In the genomic region with DNA sequence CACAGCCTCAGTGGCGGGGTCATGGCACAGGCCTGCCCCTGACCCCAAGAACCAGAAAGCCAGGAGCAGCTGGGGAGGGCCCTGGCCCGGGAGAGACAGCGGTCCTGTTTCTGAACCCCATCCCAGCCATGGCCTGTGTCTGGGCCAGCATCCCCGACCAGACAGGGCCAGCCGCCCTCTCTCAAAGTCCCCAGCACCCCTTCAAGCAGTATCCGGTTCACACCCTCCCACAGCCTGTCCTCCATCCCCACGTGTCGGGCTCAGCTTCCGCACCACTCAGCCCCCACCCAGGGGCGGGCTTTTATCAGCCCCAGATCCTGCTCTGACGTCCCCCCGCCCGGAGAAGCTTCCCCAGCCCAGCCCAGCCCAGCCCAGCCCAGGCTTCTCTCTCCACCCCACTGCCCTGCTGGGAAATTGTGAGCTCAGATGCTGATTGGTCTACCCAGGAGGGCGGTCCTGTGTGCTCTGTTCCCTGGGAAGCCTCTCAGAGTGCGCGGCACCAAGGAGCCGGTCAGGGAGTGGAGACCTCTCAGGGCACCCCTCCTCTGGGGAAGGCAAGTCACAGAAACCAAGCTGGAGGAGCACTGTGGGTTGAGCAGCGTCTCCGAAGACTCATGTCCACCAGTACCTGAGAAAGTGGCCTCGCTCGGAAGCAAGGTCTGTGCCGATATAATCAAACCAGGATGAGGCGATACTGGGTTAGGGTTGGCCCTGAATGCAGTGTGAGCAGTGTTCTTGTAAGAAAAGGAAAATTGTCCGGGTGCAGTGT, we compare ENCODE assay signal across 8 cellular contexts. TPM values are rescaled to one million over a fixed set of nuclear protein-coding genes. Genes with fewer than 3 reads are reported as not detected.
A peak's percentile ranks its signal among the peaks of the same experiment; 100 is the strongest.
DNase-seq lines count a peak whose midpoint lies in the region; ATAC-seq and TF ChIP-seq lines count a peak whose summit lies in the region.

No MANE protein-coding gene starts in this region.

- H3K27ac ChIP-seq in CD4-positive, alpha-beta T cell (ENCODE audit: low read depth, low read length): peak overlapping the region; percentile 79
- peak overlapping the region; percentile 85 for H3K27ac ChIP-seq in naive thymus-derived CD4-positive, alpha-beta T cell (ENCODE audit: low read depth, low read length)

- H3K27me3 ChIP-seq in CD4-positive, alpha-beta T cell (ENCODE audit: control insufficient read depth, insufficient read depth, low read length): no peaks in the 10 kb centered on the region
- no peaks in the 10 kb centered on the region for H3K27me3 ChIP-seq in naive thymus-derived CD4-positive, alpha-beta T cell (ENCODE audit: control insufficient read depth in 2 of 2, insufficient read depth in 2 of 2, low read length in 2 of 2)

- no peaks in the 10 kb centered on the region for H3K36me3 ChIP-seq in naive thymus-derived CD4-positive, alpha-beta T cell (ENCODE audit: control insufficient read depth in 2 of 3, insufficient read depth in 3 of 3, low read length in 3 of 3)

- DNase-seq in CD4-positive, alpha-beta T cell: peak; percentile 56 to 81 (median 73)
- peak; percentile 69 for DNase-seq in HFFc6
- DNase-seq in activated T-helper 2 cell treated with anti-CD3 and anti-CD28 coated beads, Interferon-gamma antibody, Interleukin-2, Interleukin-4, amounts not matched to agents 10 μg/mL and 5 μg/mL and 100 μg/mL, durations not matched to agents 14 hours and 24 hours and 36 hours (ENCODE audit: low spot score): peak; percentile 86
- DNase-seq in fibroblast of peridontal ligament (ENCODE audit: extremely low read depth): peak; percentile 84
- peak; percentile 56 to 80 (median 79) for DNase-seq in naive thymus-derived CD4-positive, alpha-beta T cell
- DNase-seq in stimulated activated naive B cell treated with anti-CD40 and anti-IgM and Interleukin-4, amounts not matched to agents 10 μg/mL and 1 μg/mL and 100 μg/mL, for 72 hours: peak; percentile 68

- H3K4me1 Mint-ChIP-seq in CD4-positive, alpha-beta T cell (ENCODE audit: low read depth): peaks cover 13% of the 10 kb centered on the region
- H3K4me1 Mint-ChIP-seq in HFFc6 (ENCODE audit: low read depth): peaks cover 10% of the 10 kb centered on the region
- peaks cover 9% of the 10 kb centered on the region for H3K4me1 Mint-ChIP-seq in activated T-helper 2 cell treated with anti-CD3 and anti-CD28 coated beads, Interferon-gamma antibody, Interleukin-2, Interleukin-4, amounts not matched to agents 10 μg/mL and 5 μg/mL and 100 μg/mL, durations not matched to agents 14 hours and 24 hours and 36 hours (ENCODE audit: low read depth)
- H3K4me1 Mint-ChIP-seq in naive thymus-derived CD4-positive, alpha-beta T cell: peaks cover 13 to 24% (median 21%) of the 10 kb centered on the region in 7 donors
- H3K4me1 Mint-ChIP-seq in stimulated activated naive B cell treated with anti-CD40 and anti-IgM and Interleukin-4, amounts not matched to agents 10 μg/mL and 1 μg/mL and 100 μg/mL, for 72 hours: peaks cover 28 to 63% of the 10 kb centered on the region in 2 donors

- peaks cover 16 to 26% of the 10 kb centered on the region in 2 donors for H3K4me1 ChIP-seq in naive thymus-derived CD4-positive, alpha-beta T cell (ENCODE audit: control insufficient read depth in 2 of 2, insufficient read depth in 2 of 2, low read length in 2 of 2)

- intact Hi-C loops in CD4-positive, alpha-beta T cell (cut with DNase I, micrococcal nuclease): loop anchor here (5.0 to 10.0 kb wide), 6 partner anchors 33 to 646 kb away; a partner anchor contains a TSS
- intact Hi-C loops in activated T-helper 2 cell treated with anti-CD3 and anti-CD28 coated beads, Interferon-gamma antibody, Interleukin-2, Interleukin-4, amounts not matched to agents 10 μg/mL and 5 μg/mL and 100 μg/mL, durations not matched to agents 14 hours and 24 hours and 36 hours (cut with micrococcal nuclease): loop anchor here (1.0 to 2.0 kb wide), 2 partner anchors 102 to 183 kb away; no protein-coding TSS in a partner anchor
- intact Hi-C loops in naive thymus-derived CD4-positive, alpha-beta T cell (cut with micrococcal nuclease): loop anchor here (1.0 to 10.0 kb wide), 10 partner anchors 32 to 588 kb away; a partner anchor contains a TSS

- no peak for TF ChIP-seq CTCF in CD4-positive, alpha-beta T cell (IDR thresholded peaks at IDR 0.05)
- TF ChIP-seq CTCF in HFFc6 (IDR thresholded peaks at IDR 0.05): no peak

- no peaks in the 10 kb centered on the region for H3K27me3 Mint-ChIP-seq in CD4-positive, alpha-beta T cell
- H3K27me3 Mint-ChIP-seq in HFFc6 (ENCODE audit: insufficient read depth): no peaks in the 10 kb centered on the region; the same call in 1 of the 2 replicates
- no peaks in the 10 kb centered on the region for H3K27me3 Mint-ChIP-seq in activated T-helper 2 cell treated with anti-CD3 and anti-CD28 coated beads, Interferon-gamma antibody, Interleukin-2, Interleukin-4, amounts not matched to agents 10 μg/mL and 5 μg/mL and 100 μg/mL, durations not matched to agents 14 hours and 24 hours and 36 hours (ENCODE audit: low read depth)
- no peaks in the 10 kb centered on the region for H3K27me3 Mint-ChIP-seq in naive thymus-derived CD4-positive, alpha-beta T cell
- no peaks in the 10 kb centered on the region for H3K27me3 Mint-ChIP-seq in stimulated activated naive B cell treated with anti-CD40 and anti-IgM and Interleukin-4, amounts not matched to agents 10 μg/mL and 1 μg/mL and 100 μg/mL, for 72 hours

- no peaks in the 10 kb centered on the region for H3K9me3 ChIP-seq in CD4-positive, alpha-beta T cell (ENCODE audit: control insufficient read depth, low read length)
- H3K9me3 ChIP-seq in naive thymus-derived CD4-positive, alpha-beta T cell (ENCODE audit: control insufficient read depth in 2 of 3, low read length in 3 of 3): no peaks in the 10 kb centered on the region

- no peaks in the 10 kb centered on the region for H3K36me3 Mint-ChIP-seq in CD4-positive, alpha-beta T cell (ENCODE audit: low read depth)
- no peaks in the 10 kb centered on the region for H3K36me3 Mint-ChIP-seq in HFFc6 (ENCODE audit: low read depth)
- H3K36me3 Mint-ChIP-seq in activated T-helper 2 cell treated with anti-CD3 and anti-CD28 coated beads, Interferon-gamma antibody, Interleukin-2, Interleukin-4, amounts not matched to agents 10 μg/mL and 5 μg/mL and 100 μg/mL, durations not matched to agents 14 hours and 24 hours and 36 hours (ENCODE audit: low read depth): no peaks in the 10 kb centered on the region
- no peaks in the 10 kb centered on the region for H3K36me3 Mint-ChIP-seq in naive thymus-derived CD4-positive, alpha-beta T cell
- H3K36me3 Mint-ChIP-seq in stimulated activated naive B cell treated with anti-CD40 and anti-IgM and Interleukin-4, amounts not matched to agents 10 μg/mL and 1 μg/mL and 100 μg/mL, for 72 hours: no peaks in the 10 kb centered on the region

- POLR2A ChIA-PET in CD4-positive, alpha-beta T cell (lab: Charles Lee): interaction anchor here (0.7 to 2.9 kb wide), 14 partner anchors 28 to 386 kb away, joined by 3 to 15 read pairs (median 6); a partner anchor contains a TSS
- POLR2A ChIA-PET in naive thymus-derived CD4-positive, alpha-beta T cell (lab: Charles Lee): interaction anchor here (0.8 to 4.7 kb wide), 15 partner anchors 10 to 386 kb away, joined by 3 to 47 read pairs (median 4); a partner anchor contains a TSS

- H3K9me3 Mint-ChIP-seq in CD4-positive, alpha-beta T cell: no peaks in the 10 kb centered on the region
- no peaks in the 10 kb centered on the region for H3K9me3 Mint-ChIP-seq in HFFc6
- H3K9me3 Mint-ChIP-seq in activated T-helper 2 cell treated with anti-CD3 and anti-CD28 coated beads, Interferon-gamma antibody, Interleukin-2, Interleukin-4, amounts not matched to agents 10 μg/mL and 5 μg/mL and 100 μg/mL, durations not matched to agents 14 hours and 24 hours and 36 hours: no peaks in the 10 kb centered on the region
- no peaks in the 10 kb centered on the region for H3K9me3 Mint-ChIP-seq in naive thymus-derived CD4-positive, alpha-beta T cell
- H3K9me3 Mint-ChIP-seq in stimulated activated naive B cell treated with anti-CD40 and anti-IgM and Interleukin-4, amounts not matched to agents 10 μg/mL and 1 μg/mL and 100 μg/mL, for 72 hours: no peaks in the 10 kb centered on the region

- CTCF ChIA-PET in CD4-positive, alpha-beta T cell (lab: Charles Lee): no interaction called here
- CTCF ChIA-PET in naive thymus-derived CD4-positive, alpha-beta T cell (lab: Charles Lee): interaction anchor here (0.8 to 1.7 kb wide), 5 partner anchors 42 to 348 kb away, joined by 3 to 9 read pairs (median 3); no protein-coding TSS in a partner anchor

- peak overlapping the region; percentile 85 for H3K4me3 Mint-ChIP-seq in CD4-positive, alpha-beta T cell
- H3K4me3 Mint-ChIP-seq in HFFc6: peak overlapping the region; percentile 95
- H3K4me3 Mint-ChIP-seq in activated T-helper 2 cell treated with anti-CD3 and anti-CD28 coated beads, Interferon-gamma antibody, Interleukin-2, Interleukin-4, amounts not matched to agents 10 μg/mL and 5 μg/mL and 100 μg/mL, durations not matched to agents 14 hours and 24 hours and 36 hours (ENCODE audit: low read depth): peak overlapping the region; percentile 89
- H3K4me3 Mint-ChIP-seq in naive thymus-derived CD4-positive, alpha-beta T cell: peak overlapping the region; percentile 82 to 92 (median 85)
- H3K4me3 Mint-ChIP-seq in stimulated activated naive B cell treated with anti-CD40 and anti-IgM and Interleukin-4, amounts not matched to agents 10 μg/mL and 1 μg/mL and 100 μg/mL, for 72 hours: peak overlapping the region; percentile 86 to 88

- peak overlapping the region; percentile 86 for H3K27ac Mint-ChIP-seq in CD4-positive, alpha-beta T cell
- peak overlapping the region; percentile 89 for H3K27ac Mint-ChIP-seq in HFFc6
- H3K27ac Mint-ChIP-seq in activated T-helper 2 cell treated with anti-CD3 and anti-CD28 coated beads, Interferon-gamma antibody, Interleukin-2, Interleukin-4, amounts not matched to agents 10 μg/mL and 5 μg/mL and 100 μg/mL, durations not matched to agents 14 hours and 24 hours and 36 hours: peak overlapping the region; percentile 59
- peak overlapping the region; percentile 83 to 95 (median 93) for H3K27ac Mint-ChIP-seq in naive thymus-derived CD4-positive, alpha-beta T cell
- peak overlapping the region; percentile 94 for H3K27ac Mint-ChIP-seq in stimulated activated naive B cell treated with anti-CD40 and anti-IgM and Interleukin-4, amounts not matched to agents 10 μg/mL and 1 μg/mL and 100 μg/mL, for 72 hours

- peak overlapping the region; percentile 71 for H3K4me3 ChIP-seq in naive thymus-derived CD4-positive, alpha-beta T cell (ENCODE audit: low read length)

- peak; percentile 73 for ATAC-seq in CD4-positive, alpha-beta T cell (ENCODE audit: poor library complexity)
- peak; percentile 71 for ATAC-seq in naive thymus-derived CD4-positive, alpha-beta T cell
- peak; percentile 56 to 58 for ATAC-seq in stimulated activated naive B cell treated with anti-CD40 and anti-IgM and Interleukin-4, amounts not matched to agents 10 μg/mL and 1 μg/mL and 100 μg/mL, for 72 hours (replicated peaks)
- ATAC-seq in HG03571 (IDR thresholded peaks at IDR 0.05; ENCODE audit: unreplicated experiment): no peak

RNA-seq across cellular contexts. Expression of a gene that starts 4.7 kb away (rescaled TPM):
- total RNA-seq in CD4-positive, alpha-beta T cell: 10 to 100 TPM; 51.7 to 53.1 TPM
- total RNA-seq in HFFc6 (2021; fragmentation: NEBNext Ultra II Directional; extraction: Animal tissue kit (Norgen Biotek cat#: 25700)): 10 to 100 TPM; 75.3 to 97.4 (median 82.7) TPM
- 99.2 TPM for polyA plus RNA-seq in PFSK-1 (2012; ENCODE audit: insufficient read length, low read depth)
- 61.5 and 63.8 TPM in 2 replicates for total RNA-seq in activated T-helper 2 cell treated with anti-CD3 and anti-CD28 coated beads, Interferon-gamma antibody, Interleukin-2, Interleukin-4, amounts not matched to agents 10 μg/mL and 5 μg/mL and 100 μg/mL, durations not matched to agents 14 hours and 24 hours and 36 hours
- 10 to 100 TPM; 43.2 to 56.2 (median 48.8) TPM for total RNA-seq in naive thymus-derived CD4-positive, alpha-beta T cell
- 10 to 100 TPM; 55.9 to 77.0 TPM for polyA plus RNA-seq in naive thymus-derived CD4-positive, alpha-beta T cell

RNA-seq across cellular contexts. Expression of a gene that starts 28.9 kb away (rescaled TPM):
- total RNA-seq in CD4-positive, alpha-beta T cell: 100 to 1,000 TPM; 286 to 324 TPM
- total RNA-seq in HFFc6 (2021; fragmentation: NEBNext Ultra II Directional; extraction: Animal tissue kit (Norgen Biotek cat#: 25700)): 10 to 100 TPM; 63.7 to 76.6 (median 66.1) TPM
- 29.4 TPM for polyA plus RNA-seq in PFSK-1 (2012; ENCODE audit: insufficient read length, low read depth)
- 37.0 and 41.1 TPM in 2 replicates for total RNA-seq in activated T-helper 2 cell treated with anti-CD3 and anti-CD28 coated beads, Interferon-gamma antibody, Interleukin-2, Interleukin-4, amounts not matched to agents 10 μg/mL and 5 μg/mL and 100 μg/mL, durations not matched to agents 14 hours and 24 hours and 36 hours
- 100 to 1,000 TPM in 2 of 5 experiments, 10 to 100 TPM in 3; 63.4 to 278 (median 97.9) TPM for total RNA-seq in naive thymus-derived CD4-positive, alpha-beta T cell
- polyA plus RNA-seq in naive thymus-derived CD4-positive, alpha-beta T cell: under 1 TPM; 0.61 to 0.92 TPM
